Comparison of ENCODE assay signal across 17 cellular contexts in the genomic region with DNA sequence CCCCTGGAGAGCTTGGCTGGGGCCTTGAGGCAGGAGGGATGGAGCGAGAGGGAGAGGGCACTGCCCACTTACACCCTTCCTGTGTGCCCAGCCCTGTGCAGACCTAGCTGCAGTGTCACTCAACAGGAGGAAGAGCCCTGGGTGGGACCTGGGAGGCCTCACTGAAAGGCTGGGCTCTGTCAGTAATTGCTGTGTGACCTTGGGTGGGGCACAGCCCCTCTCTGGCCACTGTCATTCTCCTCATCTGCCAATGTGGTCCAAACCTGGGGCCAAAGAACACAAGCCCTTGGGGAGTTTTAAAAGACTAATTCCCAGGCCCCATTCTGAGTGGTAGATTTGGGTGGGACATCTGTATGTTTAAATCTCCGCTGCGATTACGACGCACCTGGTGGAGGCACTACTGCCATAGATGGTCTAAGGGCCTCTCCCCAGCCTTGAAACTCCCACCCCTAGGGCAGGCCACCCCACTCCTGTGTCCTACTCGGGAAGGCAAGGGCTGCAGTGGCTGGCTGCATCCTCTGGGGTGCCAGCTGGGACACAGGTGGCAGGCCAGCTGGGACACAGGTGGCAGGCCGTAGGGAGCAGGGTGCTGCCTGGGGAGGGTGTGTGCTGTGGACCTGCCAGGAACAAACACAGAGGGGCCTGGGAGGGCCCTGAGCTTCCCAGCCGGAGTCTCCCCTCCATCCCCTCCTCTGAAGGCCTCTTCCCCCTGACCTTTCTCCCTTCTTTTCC. TPM values are rescaled to one million over a fixed set of nuclear protein-coding genes. Genes with fewer than 3 reads are reported as not detected.
A peak's percentile ranks its signal among the peaks of the same experiment; 100 is the strongest.
DNase-seq lines count a peak whose midpoint lies in the region; ATAC-seq and TF ChIP-seq lines count a peak whose summit lies in the region.
"Had no signal": no experiment of that assay in that cellular context is flagged by ENCODE, and none has a peak within 500 bp of the region (broad histone marks: within the 10 kb centered on the region; RNA-seq: fewer than 3 reads in every experiment).

No MANE protein-coding gene starts in this region.

- H2AFZ ChIP-seq in PC-3 (ENCODE audit: low read length), result no peak overlapping the region

- no peak overlapping the region for H3K18ac ChIP-seq in mesendoderm (ENCODE audit: low read length)

- H3F3A ChIP-seq in PC-3 (ENCODE audit: low read length, unreplicated experiment), result no peaks in the 10 kb centered on the region

- H2AK5ac ChIP-seq in mesendoderm (ENCODE audit: low read length), result no peak overlapping the region

- H2BK120ac ChIP-seq in mesendoderm (ENCODE audit: low read depth, low read length), result no peak overlapping the region

- H3K9ac ChIP-seq in BLaER1 (peak overlapping the region; percentile 74), mesendoderm (ENCODE audit: low read length) (no peak overlapping the region), PC-3 (ENCODE audit: low read length) (no peak overlapping the region)

- WGBS in mesendoderm (ENCODE audit: extremely low coverage, insufficient coverage, low lambda C conversion rate), result no CpG with 5 or more reads among the region's 8 CpGs

- CTCF ChIA-PET in activated CD8-positive, alpha-beta T cell treated with anti-CD3 and anti-CD28 coated beads, Interleukin-2, amount 10 ng/mL, durations not matched to agents 7 days and 5 days (lab: Charles Lee), result no interaction called here
- CTCF ChIA-PET in PC-3 (lab: Charles Lee), result no interaction called here

- no peak overlapping the region for H2BK15ac ChIP-seq in mesendoderm (replicated peaks; ENCODE audit: low read depth)

- H4K5ac ChIP-seq in mesendoderm (ENCODE audit: low read length), result no peak overlapping the region

- DNase-seq in HT-29 (ENCODE audit: low spot score) (peak; percentile 27), mesendoderm (no peak), OCI-M2 (lab: John Stamatoyannopoulos, UW; ENCODE audit: unreplicated experiment) (no peak), HCEC 1CT (no peak), MG63 (no peak), PC-3 (no peak)
- no peak for DNase-seq in activated CD8-positive, alpha-beta T cell treated with anti-CD3 and anti-CD28 coated beads, Interleukin-2, amount 10 ng/mL, durations not matched to agents 7 days and 5 days
- DNase-seq: activated T-cell treated with anti-CD3 and anti-CD28 coated beads, Interleukin-2, amount 50 U/mL, for 1 hour; AML-193; body of pancreas; left ventricle myocardium superior; NCI-H345; ovary; stimulated activated CD4-positive, alpha-beta T cell treated with anti-CD3 and anti-CD28 coated beads, Interleukin-1b, Interleukin-23, amount 100 ng/mL, for 48 hours had no signal

- no peaks in the 10 kb centered on the region for H3K79me1 ChIP-seq in mesendoderm (ENCODE audit: low read length)

- no peak overlapping the region for H2BK5ac ChIP-seq in mesendoderm (ENCODE audit: low read length)

- no peaks in the 10 kb centered on the region for H3K36me3 Mint-ChIP-seq in activated CD8-positive, alpha-beta T cell treated with anti-CD3 and anti-CD28 coated beads, Interleukin-2, amount 10 ng/mL, durations not matched to agents 7 days and 5 days (ENCODE audit: low read depth)

- intact Hi-C loops in PC-3 (cut with micrococcal nuclease), result no loop called here

- H3K27ac Mint-ChIP-seq in activated CD8-positive, alpha-beta T cell treated with anti-CD3 and anti-CD28 coated beads, Interleukin-2, amount 10 ng/mL, durations not matched to agents 7 days and 5 days, result peak overlapping the region; percentile 48

- H3K79me2 ChIP-seq in mesendoderm (ENCODE audit: control insufficient read depth, insufficient read depth, low read length), result no peaks in the 10 kb centered on the region
- no peaks in the 10 kb centered on the region for H3K79me2 ChIP-seq in PC-3 (ENCODE audit: low read length)

- no peaks in the 10 kb centered on the region for H3K27me3 ChIP-seq in BLaER1
- H3K27me3 ChIP-seq in mesendoderm (ENCODE audit: insufficient read depth, low read length, poor library complexity), result no peaks in the 10 kb centered on the region
- no peaks in the 10 kb centered on the region for H3K27me3 ChIP-seq in MG63
- no peaks in the 10 kb centered on the region for H3K27me3 ChIP-seq in PC-3 (ENCODE audit: low read length)
- H3K27me3 ChIP-seq: body of pancreas, ovary had no signal

- POLR2A ChIA-PET in activated CD8-positive, alpha-beta T cell treated with anti-CD3 and anti-CD28 coated beads, Interleukin-2, amount 10 ng/mL, durations not matched to agents 7 days and 5 days (lab: Charles Lee), result no interaction called here
- POLR2A ChIA-PET in PC-3 (lab: Charles Lee; ENCODE audit: unreplicated experiment), result no interaction called here

- H3K4me1 Mint-ChIP-seq in activated CD8-positive, alpha-beta T cell treated with anti-CD3 and anti-CD28 coated beads, Interleukin-2, amount 10 ng/mL, durations not matched to agents 7 days and 5 days (ENCODE audit: low read depth), result peaks cover 16% of the 10 kb centered on the region

- H3K9me3 Mint-ChIP-seq in activated CD8-positive, alpha-beta T cell treated with anti-CD3 and anti-CD28 coated beads, Interleukin-2, amount 10 ng/mL, durations not matched to agents 7 days and 5 days (ENCODE audit: insufficient read depth), result no peaks in the 10 kb centered on the region

- no peaks in the 10 kb centered on the region for H3K27me3 Mint-ChIP-seq in activated CD8-positive, alpha-beta T cell treated with anti-CD3 and anti-CD28 coated beads, Interleukin-2, amount 10 ng/mL, durations not matched to agents 7 days and 5 days (ENCODE audit: low read depth)

- no peak overlapping the region for H3K23ac ChIP-seq in mesendoderm (ENCODE audit: low read length)

- H3K56ac ChIP-seq in mesendoderm (ENCODE audit: low read length), result peak overlapping the region; percentile 2

- ATAC-seq in activated CD8-positive, alpha-beta T cell treated with anti-CD3 and anti-CD28 coated beads, Interleukin-2, amount 10 ng/mL, durations not matched to agents 7 days and 5 days, result no peak
- ATAC-seq in PC-3, result no peak
- ATAC-seq: body of pancreas had no signal

- H3K4me3 ChIP-seq in BLaER1, result peak overlapping the region; percentile 44
- H3K4me3 ChIP-seq in mesendoderm (ENCODE audit: low read length), result no peak overlapping the region
- no peak overlapping the region for H3K4me3 ChIP-seq in MG63
- H3K4me3 ChIP-seq in PC-3 (ENCODE audit: low read length), result no peak overlapping the region
- H3K4me3 ChIP-seq: body of pancreas, ovary had no signal

- H3K27ac ChIP-seq in BLaER1 (peak overlapping the region; percentile 88), mesendoderm (ENCODE audit: low read depth, low read length) (no peak overlapping the region), PC-3 (ENCODE audit: low read length) (no peak overlapping the region)
- H3K27ac ChIP-seq: body of pancreas, ovary, VCaP had no signal

- no peaks in the 10 kb centered on the region for H3K9me3 ChIP-seq in BLaER1
- no peaks in the 10 kb centered on the region for H3K9me3 ChIP-seq in MG63
- H3K9me3 ChIP-seq in PC-3 (ENCODE audit: low read length), result no peaks in the 10 kb centered on the region
- H3K9me3 ChIP-seq: body of pancreas, ovary had no signal

- H4K20me1 ChIP-seq in BLaER1 (no peaks in the 10 kb centered on the region), PC-3 (ENCODE audit: low read length) (no peaks in the 10 kb centered on the region)

- H3K4ac ChIP-seq in mesendoderm (ENCODE audit: low read depth, low read length), result no peak overlapping the region

- H4K8ac ChIP-seq in mesendoderm (ENCODE audit: low read depth, low read length), result no peak overlapping the region

- BruUV-seq in PC-3 (replicated peaks; lab: Mats Ljungman, UMichigan), result no TSS peak

- H3K36me3 ChIP-seq in BLaER1 (no peaks in the 10 kb centered on the region), mesendoderm (ENCODE audit: control insufficient read depth, insufficient read depth, low read length) (no peaks in the 10 kb centered on the region), MG63 (no peaks in the 10 kb centered on the region), PC-3 (ENCODE audit: low read depth, low read length) (no peaks in the 10 kb centered on the region)
- H3K36me3 ChIP-seq: ovary had no signal

- no peaks in the 10 kb centered on the region for H3K9me2 ChIP-seq in PC-3 (replicated peaks; ENCODE audit: low read length)

- H3K4me1 ChIP-seq in BLaER1, result peaks cover 90% of the 10 kb centered on the region
- H3K4me1 ChIP-seq in mesendoderm (ENCODE audit: control insufficient read depth, low read depth, low read length), result no peaks in the 10 kb centered on the region
- peaks cover 14% of the 10 kb centered on the region for H3K4me1 ChIP-seq in PC-3 (ENCODE audit: insufficient read depth, low read length)

- H3K4me3 Mint-ChIP-seq in activated CD8-positive, alpha-beta T cell treated with anti-CD3 and anti-CD28 coated beads, Interleukin-2, amount 10 ng/mL, durations not matched to agents 7 days and 5 days, result no peak overlapping the region

- no peak for TF ChIP-seq CTCF in PC-3 (conservative IDR thresholded peaks at IDR 0.05; ENCODE audit: low read depth, low read length)

- H3K4me2 ChIP-seq in BLaER1 (peak overlapping the region; percentile 97), mesendoderm (ENCODE audit: low read length) (no peak overlapping the region), PC-3 (ENCODE audit: low read length) (no peak overlapping the region)

RNA-seq across cellular contexts. Expression of a gene that starts 12.3 kb away (rescaled TPM):
- not detected in 2 replicates for total RNA-seq in HT-29 (2014; rRNA removed; shearing (Covaris generic))
- not detected for total RNA-seq in activated CD8-positive, alpha-beta T cell treated with anti-CD3 and anti-CD28 coated beads, Interleukin-2, amount 10 ng/mL, durations not matched to agents 7 days and 5 days
- polyA plus RNA-seq in mesendoderm (2013, experiment 1 of 2), result 2.7 TPM
- 2.7 TPM for polyA plus RNA-seq in mesendoderm (2013, experiment 2 of 2)
- total RNA-seq in MG63 (2014; rRNA removed; shearing (Covaris generic); ENCODE audit: low replicate concordance), result not detected in 2 replicates
- 1.1 TPM in 1 of 2 replicates, not detected in the other for total RNA-seq in PC-3 (2014; rRNA removed)
- total RNA-seq: endothelial cell of umbilical vein had no signal
- polyA plus RNA-seq: endothelial cell of umbilical vein had no signal

RNA-seq across cellular contexts. Expression of a gene that starts 43.2 kb away (rescaled TPM):
- total RNA-seq in HT-29 (2014; rRNA removed; shearing (Covaris generic)), result 122 and 144 TPM in 2 replicates
- total RNA-seq in activated CD8-positive, alpha-beta T cell treated with anti-CD3 and anti-CD28 coated beads, Interleukin-2, amount 10 ng/mL, durations not matched to agents 7 days and 5 days, result 10 to 100 TPM; 71.7 to 73.8 TPM
- 235 TPM for polyA plus RNA-seq in mesendoderm (2013, experiment 1 of 2)
- polyA plus RNA-seq in mesendoderm (2013, experiment 2 of 2), result 238 TPM
- 64.9 and 167 TPM in 2 replicates for total RNA-seq in MG63 (2014; rRNA removed; shearing (Covaris generic); ENCODE audit: low replicate concordance)
- 177 and 238 TPM in 2 replicates for total RNA-seq in PC-3 (2014; rRNA removed)

RNA-seq across cellular contexts. Expression of a gene that starts 43.3 kb away (rescaled TPM):
- not detected in 2 replicates for total RNA-seq in HT-29 (2014; rRNA removed; shearing (Covaris generic))
- total RNA-seq in activated CD8-positive, alpha-beta T cell treated with anti-CD3 and anti-CD28 coated beads, Interleukin-2, amount 10 ng/mL, durations not matched to agents 7 days and 5 days, result not detected
- 0.31 TPM for polyA plus RNA-seq in mesendoderm (2013, experiment 1 of 2)
- 0.41 TPM for polyA plus RNA-seq in mesendoderm (2013, experiment 2 of 2)
- 0.36 and 2.3 TPM in 2 replicates for total RNA-seq in MG63 (2014; rRNA removed; shearing (Covaris generic); ENCODE audit: low replicate concordance)
- 0.52 and 0.69 TPM in 2 replicates for total RNA-seq in PC-3 (2014; rRNA removed)
- total RNA-seq: body of pancreas had no signal
